ENCODE assay signal across 8 cellular contexts in genomic region chr2:73176881-73177644, GRCh38. TPM values are rescaled to one million over a fixed set of nuclear protein-coding genes. Genes with fewer than 3 reads are reported as not detected.
A peak's percentile ranks its signal among the peaks of the same experiment; 100 is the strongest.
DNase-seq lines count a peak whose midpoint lies in the region; ATAC-seq and TF ChIP-seq lines count a peak whose summit lies in the region.

No MANE protein-coding gene starts in this region.

- TF ChIP-seq CTCF in OCI-LY1 (IDR thresholded peaks at IDR 0.05; ENCODE audit: low read length): peak; percentile 99

- H3K4me3 ChIP-seq in HUES6 (ENCODE audit: low read depth, low read length): peak overlapping the region; percentile 64
- H3K4me3 ChIP-seq in OCI-LY1 (ENCODE audit: low read depth, low read length, poor library complexity, severe bottlenecking): peak overlapping the region; percentile 60
- peak overlapping the region; percentile 61 to 62 for H3K4me3 ChIP-seq in esophagus (ENCODE audit: low read depth in 1 of 2, low read length in 2 of 2)
- H3K4me3 ChIP-seq in mucosa of stomach (ENCODE audit: low read length): peak overlapping the region; percentile 44

- WGBS in esophagus, 2 donors: 1 to 2% methylated on average over 53 to 56 of the region's 56 CpGs

- peaks cover 14% of the 10 kb centered on the region for H3K4me1 ChIP-seq in HUES6 (ENCODE audit: control insufficient read depth, insufficient read depth, low read length)
- H3K4me1 ChIP-seq in OCI-LY1 (ENCODE audit: insufficient read depth, low read length, severe bottlenecking): peaks cover 20% of the 10 kb centered on the region
- H3K4me1 ChIP-seq in esophagus (ENCODE audit: control insufficient read depth in 2 of 2, insufficient read depth in 2 of 2, low read length in 1 of 2): peaks cover 0 to 16% of the 10 kb centered on the region in 2 donors
- H3K4me1 ChIP-seq in mucosa of stomach (ENCODE audit: control insufficient read depth, insufficient read depth, low read length): peaks cover 28% of the 10 kb centered on the region

- H3K79me2 ChIP-seq in OCI-LY1 (ENCODE audit: insufficient read depth, low read length): no peaks in the 10 kb centered on the region

- DNase-seq in DMS 273 (lab: John Stamatoyannopoulos, UW; ENCODE audit: unreplicated experiment): peak; percentile 96
- DNase-seq in activated T-cell treated with anti-CD3 and anti-CD28 coated beads for 4 hours: peak; percentile 91
- peak; percentile 74 to 79 for DNase-seq in stimulated activated CD8-positive, alpha-beta memory T cell treated with anti-CD3 and anti-CD28 coated beads, Interleukin-4, amount 100 ng/mL, for 4 hours (ENCODE audit: low read depth in 2 of 2, low spot score in 1 of 2)

- H3K36me3 ChIP-seq in HUES6 (ENCODE audit: control insufficient read depth, insufficient read depth, low read length) (no peaks in the 10 kb centered on the region), OCI-LY1 (ENCODE audit: insufficient read depth, low read length) (no peaks in the 10 kb centered on the region), esophagus (ENCODE audit: control insufficient read depth in 2 of 2, insufficient read depth in 2 of 2, low read length in 1 of 2) (no peaks in the 10 kb centered on the region), mucosa of stomach (ENCODE audit: control insufficient read depth, insufficient read depth, low read length) (no peaks in the 10 kb centered on the region)

- H3K9ac ChIP-seq in HUES6 (ENCODE audit: low read length) (peak overlapping the region; percentile 16), OCI-LY1 (ENCODE audit: low read length) (peak overlapping the region; percentile 43; the same call in 1 of the 2 replicates), mucosa of stomach (ENCODE audit: low read length) (peak overlapping the region; percentile 54)

- H4K20me1 ChIP-seq in OCI-LY1 (ENCODE audit: insufficient read depth, low read length): no peaks in the 10 kb centered on the region

- H3K27me3 ChIP-seq in HUES6 (ENCODE audit: control insufficient read depth, insufficient read depth, low read length) (peaks cover 86% of the 10 kb centered on the region), OCI-LY1 (ENCODE audit: insufficient read depth, low read length) (no peaks in the 10 kb centered on the region), esophagus (ENCODE audit: control insufficient read depth in 1 of 2, insufficient read depth in 2 of 2, low read length in 2 of 2) (peaks cover 0 to 3% of the 10 kb centered on the region in 2 donors), mucosa of stomach (ENCODE audit: control insufficient read depth, insufficient read depth, low read length) (peaks cover 57% of the 10 kb centered on the region)

- no peak overlapping the region for H3K27ac ChIP-seq in HUES6 (ENCODE audit: low read depth, low read length)
- no peak overlapping the region for H3K27ac ChIP-seq in OCI-LY1 (ENCODE audit: low read depth, low read length, poor library complexity, severe bottlenecking)
- H3K27ac ChIP-seq in esophagus (ENCODE audit: low read depth in 2 of 2, low read length in 1 of 2): peak overlapping the region; percentile 50 to 61

- no peak overlapping the region for H2AFZ ChIP-seq in OCI-LY1 (ENCODE audit: low read length)

- H3K9me3 ChIP-seq in HUES6 (ENCODE audit: control insufficient read depth, insufficient read depth, low read depth, low read length) (no peaks in the 10 kb centered on the region), OCI-LY1 (ENCODE audit: low read length) (no peaks in the 10 kb centered on the region), esophagus (ENCODE audit: control insufficient read depth in 2 of 2, insufficient read depth in 1 of 2, low read depth in 1 of 2, low read length in 1 of 2) (no peaks in the 10 kb centered on the region), mucosa of stomach (ENCODE audit: control insufficient read depth, low read length) (no peaks in the 10 kb centered on the region)

- peak overlapping the region; percentile 75 for H3K4me2 ChIP-seq in OCI-LY1 (ENCODE audit: low read length)

- no peaks in the 10 kb centered on the region for H3K9me2 ChIP-seq in OCI-LY1 (ENCODE audit: low read depth, low read length)

- ATAC-seq in GM21515 (IDR thresholded peaks at IDR 0.05; ENCODE audit: unreplicated experiment): peak; percentile 92

- no peaks in the 10 kb centered on the region for H3F3A ChIP-seq in OCI-LY1 (ENCODE audit: insufficient read depth, low read length)

RNA-seq across cellular contexts. Expression of gene NOTO, which starts 25.3 kb away (rescaled TPM):
- not detected for polyA plus RNA-seq in esophagus

RNA-seq across cellular contexts. Expression of gene SMYD5, which starts 37.0 kb away (rescaled TPM):
- polyA plus RNA-seq in esophagus: 10 to 100 TPM; 12.6 to 13.6 TPM

RNA-seq across cellular contexts. Expression of gene PRADC1, which starts 56.0 kb away (rescaled TPM):
- 10 to 100 TPM; 21.4 to 22.5 TPM for polyA plus RNA-seq in esophagus

RNA-seq across cellular contexts. Expression of gene CCT7, which starts 57.0 kb away (rescaled TPM):
- polyA plus RNA-seq in esophagus: 100 to 1,000 TPM; 101 to 164 TPM

Comparison
In these comparisons a context has a peak if more than half of its experiments do, and no peak if none do; other contexts are left out.
1. H3K27ac ChIP-seq: peak in esophagus (2 of 2); none in HUES6 (single experiment) and OCI-LY1 (single experiment).
2. Peak in every context shown above with its lines, with median percentiles within 50 percentile points of each other: DNase-seq, H3K4me3 ChIP-seq and H3K9ac ChIP-seq.